9 cellular contexts compared by ENCODE assay signal in the genomic region with DNA sequence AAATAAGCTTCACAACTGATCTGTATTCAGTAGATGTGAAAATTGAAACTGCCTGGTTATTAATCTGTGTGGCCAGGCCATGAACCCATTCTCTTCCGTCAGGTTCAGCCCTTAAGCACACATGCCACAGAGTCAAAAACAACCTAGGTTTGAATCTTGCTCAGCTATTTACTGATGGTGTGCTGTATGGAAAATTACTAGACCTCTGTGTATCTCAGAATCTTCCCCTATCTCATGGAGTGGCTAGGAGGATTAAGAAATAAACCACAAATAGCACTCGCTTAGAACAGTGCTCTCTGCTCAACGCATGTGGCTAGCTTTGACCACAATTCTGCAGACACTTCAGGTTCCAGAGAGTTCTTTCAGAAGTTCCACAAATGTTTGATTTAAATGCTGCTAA.
DNase-seq lines count a peak whose midpoint lies in the region; ATAC-seq and TF ChIP-seq lines count a peak whose summit lies in the region.
"Had no signal": no experiment of that assay in that cellular context is flagged by ENCODE, and none has a peak within 500 bp of the region (broad histone marks: within the 10 kb centered on the region; RNA-seq: fewer than 3 reads in every experiment).

No MANE protein-coding gene starts in this region.

- TF ChIP-seq POLR2A in transverse colon (IDR thresholded peaks at IDR 0.05), result no peak

- peak; percentile 58 for DNase-seq in Ammon's horn (ENCODE audit: low spot score)
- peak; percentile 22 for DNase-seq in transverse colon
- no peak for DNase-seq in NCI-H1105 treated with DMSO at 0.1 percent for 48 hours (lab: John Stamatoyannopoulos, UW)
- DNase-seq in cardiac septum (ENCODE audit: low spot score), result no peak
- DNase-seq in activated naive CD4-positive, alpha-beta T cell treated with anti-CD3 and anti-CD28 coated beads for 36 hours, result no peak

- ATAC-seq in GM19452 (IDR thresholded peaks at IDR 0.05; ENCODE audit: unreplicated experiment), result peak; percentile 69
- ATAC-seq in HG03442 (IDR thresholded peaks at IDR 0.05; ENCODE audit: unreplicated experiment), result peak; percentile 70

- no peak for TF ChIP-seq EP300 in transverse colon (IDR thresholded peaks at IDR 0.05; ENCODE audit: low read depth)

- intact Hi-C loops in transverse colon (cut with DNase I; ENCODE audit: low total_unique reads), result no loop called here
- intact Hi-C loops in cardiac septum (cut with DNase I), result no loop called here
- intact Hi-C loops in activated naive CD4-positive, alpha-beta T cell treated with anti-CD3 and anti-CD28 coated beads for 36 hours (cut with micrococcal nuclease), result no loop called here

- peak overlapping the region; percentile 14 to 47 (median 39) for H3K27ac ChIP-seq in transverse colon

- CTCF ChIA-PET in activated naive CD4-positive, alpha-beta T cell treated with anti-CD3 and anti-CD28 coated beads for 36 hours (lab: Charles Lee), result interaction anchor here (0.6 to 1.6 kb wide), 3 partner anchors 108 to 187 kb away, joined by 3 to 4 read pairs (median 4); no protein-coding TSS in a partner anchor

- 35 to 72% methylated on average over 2 to 3 of the region's 3 CpGs for WGBS in transverse colon (ENCODE audit: low coverage in 1 of 2), 2 donors

- in situ Hi-C loops in transverse colon (cut with MboI; ENCODE audit: low pct_ligation_motif_present in 1 of 4, low pct_unique_long_range_greater_than_20kb in 1 of 4, low sequenced_read_pairs in 3 of 4), result loop anchor here in 1 of 4 donors (10.0 kb wide), 1 partner anchor 103 kb away; no protein-coding TSS in a partner anchor

- H3K27ac Mint-ChIP-seq in activated naive CD8-positive, alpha-beta T cell, result peak overlapping the region; percentile 31
- no peak overlapping the region for H3K27ac Mint-ChIP-seq in activated naive CD4-positive, alpha-beta T cell treated with anti-CD3 and anti-CD28 coated beads for 36 hours

- peaks cover 3% of the 10 kb centered on the region for H3K36me3 Mint-ChIP-seq in activated naive CD8-positive, alpha-beta T cell
- no peaks in the 10 kb centered on the region for H3K36me3 Mint-ChIP-seq in activated naive CD4-positive, alpha-beta T cell treated with anti-CD3 and anti-CD28 coated beads for 36 hours (ENCODE audit: low read depth)

- peaks cover 31% of the 10 kb centered on the region for H3K4me1 Mint-ChIP-seq in activated naive CD8-positive, alpha-beta T cell (ENCODE audit: low read depth)
- H3K4me1 Mint-ChIP-seq in activated naive CD4-positive, alpha-beta T cell treated with anti-CD3 and anti-CD28 coated beads for 36 hours (ENCODE audit: low read depth), result peaks cover 41% of the 10 kb centered on the region

- H3K9me3 Mint-ChIP-seq in activated naive CD8-positive, alpha-beta T cell (ENCODE audit: low read depth), result peaks cover 8% of the 10 kb centered on the region
- peaks cover 1% of the 10 kb centered on the region for H3K9me3 Mint-ChIP-seq in activated naive CD4-positive, alpha-beta T cell treated with anti-CD3 and anti-CD28 coated beads for 36 hours

- H3K27me3 Mint-ChIP-seq in activated naive CD8-positive, alpha-beta T cell, result no peaks in the 10 kb centered on the region
- no peaks in the 10 kb centered on the region for H3K27me3 Mint-ChIP-seq in activated naive CD4-positive, alpha-beta T cell treated with anti-CD3 and anti-CD28 coated beads for 36 hours (ENCODE audit: low read depth)
- H3K27me3 Mint-ChIP-seq: naive thymus-derived CD8-positive, alpha-beta T cell had no signal

- no peaks in the 10 kb centered on the region for H3K9me3 ChIP-seq in transverse colon

- TF ChIP-seq CTCF in transverse colon (IDR thresholded peaks at IDR 0.05), result no peak

- H3K4me1 ChIP-seq in transverse colon, result no peaks in the 10 kb centered on the region

- H3K27me3 ChIP-seq in transverse colon, result no peaks in the 10 kb centered on the region

- no peaks in the 10 kb centered on the region for H3K36me3 ChIP-seq in transverse colon

- H3K4me3 ChIP-seq in transverse colon, result no peak overlapping the region

- no peak overlapping the region for H3K4me3 Mint-ChIP-seq in activated naive CD8-positive, alpha-beta T cell
- H3K4me3 Mint-ChIP-seq in activated naive CD4-positive, alpha-beta T cell treated with anti-CD3 and anti-CD28 coated beads for 36 hours, result no peak overlapping the region

Comparison
In these comparisons a context has a peak if more than half of its experiments do, and no peak if none do; other contexts are left out.
1. DNase-seq: peak in Ammon's horn (single experiment) and transverse colon (single experiment); none in NCI-H1105 treated with DMSO at 0.1 percent for 48 hours (single experiment), cardiac septum (single experiment) and activated naive CD4-positive, alpha-beta T cell treated with anti-CD3 and anti-CD28 coated beads for 36 hours (single experiment).